Comparison of ENCODE assay signal across 17 cellular contexts in the genomic region with DNA sequence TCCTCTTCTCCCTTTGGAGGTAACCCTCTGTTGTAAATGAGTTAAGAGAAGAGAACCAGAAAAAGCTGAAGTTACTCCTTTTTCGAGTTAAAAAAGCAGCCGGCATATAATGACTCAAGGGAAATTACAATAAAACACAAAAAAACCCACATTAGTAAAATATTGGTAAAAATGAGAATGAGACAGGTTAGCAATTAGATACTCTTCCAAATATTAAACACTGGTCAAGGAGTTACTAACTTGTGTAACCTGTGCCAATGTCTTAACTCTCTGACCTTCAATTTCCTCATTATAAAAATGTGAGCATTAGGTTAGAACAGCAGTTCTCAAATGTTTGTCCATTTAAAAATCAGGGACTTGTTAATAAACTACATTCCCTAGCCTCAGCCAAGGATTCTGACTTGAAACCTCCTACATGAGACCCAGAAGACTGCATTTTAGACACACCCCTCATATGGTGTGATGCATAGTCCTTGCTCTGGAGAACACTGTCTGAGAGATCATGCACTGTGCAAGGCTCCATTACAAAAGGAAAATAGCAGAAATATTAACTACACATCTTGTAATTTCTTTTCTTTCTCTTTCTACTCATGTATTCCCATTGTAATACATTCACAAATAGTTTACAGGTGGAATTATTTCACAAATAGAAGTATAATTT.
"Had no signal": no experiment of that assay in that cellular context is flagged by ENCODE, and none has a peak within 500 bp of the region (broad histone marks: within the 10 kb centered on the region; RNA-seq: fewer than 3 reads in every experiment).

No MANE protein-coding gene starts in this region.

- H3K27me3 ChIP-seq: heart left ventricle, pancreas, transverse colon had no signal

- H3K9me3 ChIP-seq: esophagus squamous epithelium, heart left ventricle, pancreas, stomach, thoracic aorta, transverse colon had no signal

- H3K4me1 ChIP-seq: esophagus squamous epithelium, foreskin keratinocyte, heart left ventricle, pancreas, stomach, transverse colon had no signal

- H3K36me3 ChIP-seq: esophagus squamous epithelium, heart left ventricle, pancreas, stomach, thoracic aorta, transverse colon had no signal

- ATAC-seq: foreskin keratinocyte, heart left ventricle, pancreas, right cardiac atrium had no signal

- H3K4me3 ChIP-seq: esophagus squamous epithelium, heart left ventricle, pancreas, stomach, thoracic aorta, transverse colon had no signal

- H3K27ac ChIP-seq: esophagus squamous epithelium, foreskin keratinocyte, heart left ventricle, pancreas, stomach, thoracic aorta, transverse colon had no signal

- DNase-seq: esophagus squamous epithelium; foreskin keratinocyte; heart left ventricle; hippocampal formation; kidney glomerular epithelial cell; mesendoderm; naive B cell; occipital lobe; pancreas; right cardiac atrium; small intestine; stimulated activated CD4-positive, alpha-beta T cell treated with anti-CD3 and anti-CD28 coated beads, Interleukin-12 subunit alpha, Interleukin-12 subunit beta, amount 100 ng/mL, for 4 hours; stimulated activated naive CD4-positive, alpha-beta T cell; stomach; substantia nigra; transverse colon had no signal
